Comparison of ENCODE assay signal across 7 cellular contexts in the genomic region with DNA sequence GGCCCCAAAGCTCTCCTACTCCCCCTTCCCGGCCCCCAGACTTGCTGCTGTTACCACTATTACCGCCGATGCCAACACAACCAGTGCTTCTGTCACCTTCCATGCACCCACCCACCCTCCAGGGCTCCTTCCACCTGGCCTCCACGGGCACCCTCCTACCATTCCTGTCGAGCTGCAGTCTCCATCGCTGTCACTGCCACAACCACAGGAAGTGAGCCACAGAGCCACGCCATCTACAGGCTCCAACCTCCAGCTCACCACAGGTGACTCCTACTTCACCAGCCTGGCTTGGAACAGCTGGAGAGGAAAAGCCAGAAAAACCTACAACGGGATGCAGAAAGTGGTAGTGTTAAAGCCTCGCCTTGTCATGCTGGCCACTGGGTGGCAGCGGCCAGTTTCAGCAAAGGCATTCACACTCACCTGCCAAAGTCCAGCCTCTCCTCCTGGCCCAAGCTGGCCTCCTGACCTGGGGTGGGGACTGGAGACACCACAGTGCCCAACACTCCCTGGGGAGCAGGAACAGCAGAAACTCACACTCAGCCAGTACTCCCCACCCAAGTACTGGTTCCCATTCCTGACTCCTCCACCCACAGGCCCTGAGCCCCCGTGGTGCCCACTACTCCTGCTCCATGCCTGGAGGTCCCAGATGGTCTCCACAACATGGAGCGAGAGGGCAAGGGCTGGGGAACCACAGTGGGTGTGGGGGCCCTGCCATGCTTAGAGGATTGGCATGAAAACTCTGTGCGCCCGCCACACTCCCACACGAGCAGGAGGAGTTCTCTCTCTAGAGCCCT.
DNase-seq lines count a peak whose midpoint lies in the region; ATAC-seq and TF ChIP-seq lines count a peak whose summit lies in the region.
"Not testable (repeated sequence)": the region's sequence is repeated elsewhere in the genome, so short reads cannot be mapped to it uniquely, and the experiment has no call there.

No MANE protein-coding gene starts in this region.

- H3K79me2 ChIP-seq in GM23338 (replicated peaks; ENCODE audit: insufficient read depth), result not testable (repeated sequence)

- H3K4me3 Mint-ChIP-seq in GM23338; activated T-cell treated with anti-CD3 and anti-CD28 coated beads, Interleukin-2, amount 50 U/mL, for 4 hours: not testable (repeated sequence)
- H3K4me3 Mint-ChIP-seq in activated naive CD8-positive, alpha-beta T cell treated with anti-CD3 and anti-CD28 coated beads, Interleukin-2, amount 50 U/mL, for 24 hours, result peak overlapping the region; percentile 8

- H2AFZ ChIP-seq in GM23338, result not testable (repeated sequence)

- not testable (repeated sequence) for H3K9me3 Mint-ChIP-seq in GM23338; activated T-cell treated with anti-CD3 and anti-CD28 coated beads, Interleukin-2, amount 50 U/mL, for 4 hours; activated naive CD8-positive, alpha-beta T cell treated with anti-CD3 and anti-CD28 coated beads, Interleukin-2, amount 50 U/mL, for 24 hours

- not testable (repeated sequence) for H3K4me1 Mint-ChIP-seq in GM23338
- peaks cover 28% of the 10 kb centered on the region for H3K4me1 Mint-ChIP-seq in activated T-cell treated with anti-CD3 and anti-CD28 coated beads, Interleukin-2, amount 50 U/mL, for 4 hours (ENCODE audit: low read depth)
- peaks cover 23% of the 10 kb centered on the region for H3K4me1 Mint-ChIP-seq in activated naive CD8-positive, alpha-beta T cell treated with anti-CD3 and anti-CD28 coated beads, Interleukin-2, amount 50 U/mL, for 24 hours

- H3K4me2 ChIP-seq in GM23338, result not testable (repeated sequence)

- H3K27ac ChIP-seq in GM23338 (ENCODE audit: low read depth); lower lobe of right lung: not testable (repeated sequence)

- TF ChIP-seq CTCF in GM23338 (conservative IDR thresholded peaks at IDR 0.05; ENCODE audit: low read depth in 2 of 2); lower lobe of right lung (IDR thresholded peaks at IDR 0.05): not testable (repeated sequence)

- H4K20me1 ChIP-seq in GM23338 (replicated peaks; ENCODE audit: insufficient read depth), result not testable (repeated sequence)

- H3F3A ChIP-seq in GM23338 (replicated peaks; ENCODE audit: low read depth), result not testable (repeated sequence)

- not testable (repeated sequence) for H3K4me1 ChIP-seq in GM23338 (ENCODE audit: insufficient read depth); lower lobe of right lung

- H3K36me3 ChIP-seq in GM23338 (ENCODE audit: insufficient read depth); lower lobe of right lung: not testable (repeated sequence)

- H3K27me3 Mint-ChIP-seq in GM23338 (ENCODE audit: insufficient read depth, low read depth, poor library complexity); activated T-cell treated with anti-CD3 and anti-CD28 coated beads, Interleukin-2, amount 50 U/mL, for 4 hours (ENCODE audit: low read depth); activated naive CD8-positive, alpha-beta T cell treated with anti-CD3 and anti-CD28 coated beads, Interleukin-2, amount 50 U/mL, for 24 hours: not testable (repeated sequence)

- intact Hi-C loops in lower lobe of right lung (cut with DNase I), result not testable (repeated sequence)

- H3K27ac Mint-ChIP-seq in GM23338; activated naive CD8-positive, alpha-beta T cell treated with anti-CD3 and anti-CD28 coated beads, Interleukin-2, amount 50 U/mL, for 24 hours: not testable (repeated sequence)

- H3K27me3 ChIP-seq in GM23338 (ENCODE audit: insufficient read depth); lower lobe of right lung (ENCODE audit: low read depth): not testable (repeated sequence)

- not testable (repeated sequence) for H3K9me3 ChIP-seq in lower lobe of right lung

- not testable (repeated sequence) for H3K4me3 ChIP-seq in GM23338, lower lobe of right lung

- not testable (repeated sequence) for H3K36me3 Mint-ChIP-seq in GM23338 (ENCODE audit: low read depth); activated T-cell treated with anti-CD3 and anti-CD28 coated beads, Interleukin-2, amount 50 U/mL, for 4 hours (ENCODE audit: insufficient read depth); activated naive CD8-positive, alpha-beta T cell treated with anti-CD3 and anti-CD28 coated beads, Interleukin-2, amount 50 U/mL, for 24 hours (ENCODE audit: low read depth)

- H3K9me2 ChIP-seq in GM23338 (ENCODE audit: insufficient read depth), result not testable (repeated sequence)

- peak; percentile 46 for ATAC-seq in GM23338
- peak; percentile 42 to 66 for ATAC-seq in activated CD4-positive, CD25-positive, alpha-beta regulatory T cell treated with anti-CD3 and anti-CD28 coated beads, Interleukin-2, amount 50 U/mL, for 24 hours
- ATAC-seq in activated T-cell treated with anti-CD3 and anti-CD28 coated beads, Interleukin-2, amount 50 U/mL, for 4 hours, result peak; percentile 52 to 58
- peak; percentile 62 for ATAC-seq in activated naive CD8-positive, alpha-beta T cell treated with anti-CD3 and anti-CD28 coated beads, Interleukin-2, amount 50 U/mL, for 24 hours
- peak; percentile 48 for ATAC-seq in esophagus mucosa
- ATAC-seq in lower lobe of right lung, result peak; percentile 45 to 61

- DNase-seq in GM23338 (ENCODE audit: low spot score); activated T-cell treated with anti-CD3 and anti-CD28 coated beads, Interleukin-2, amount 50 U/mL, for 4 hours; activated naive CD8-positive, alpha-beta T cell treated with anti-CD3 and anti-CD28 coated beads, Interleukin-2, amount 50 U/mL, for 24 hours; lower lobe of right lung: not testable (repeated sequence)
- DNase-seq in stimulated activated CD4-positive, alpha-beta T cell treated with anti-CD3 and anti-CD28 coated beads, Interleukin-4, amount 100 ng/mL, for 24 hours, result peak; percentile 23
